8 cellular contexts compared by ENCODE assay signal in the genomic region with DNA sequence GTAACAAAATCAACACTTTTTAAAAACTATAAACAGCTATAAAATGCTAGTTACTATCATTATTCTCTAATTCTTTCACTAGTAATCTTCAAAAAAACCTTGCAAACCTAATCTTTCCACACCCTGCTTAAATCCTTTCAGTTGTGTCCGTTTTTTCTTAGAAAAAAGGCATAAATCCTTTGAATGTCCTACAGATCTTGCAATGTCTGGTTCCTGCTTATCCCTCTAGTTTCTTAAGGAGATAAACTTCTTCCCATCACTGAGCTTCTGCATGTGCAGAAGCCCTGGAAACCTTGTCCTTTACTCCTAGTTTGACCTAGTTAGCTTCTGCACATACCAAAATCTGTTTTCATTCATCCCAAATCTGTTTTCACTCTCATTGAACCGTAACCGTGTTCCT. TPM values are rescaled to one million over a fixed set of nuclear protein-coding genes. Genes with fewer than 3 reads are reported as not detected.
A peak's percentile ranks its signal among the peaks of the same experiment; 100 is the strongest.
DNase-seq lines count a peak whose midpoint lies in the region; ATAC-seq and TF ChIP-seq lines count a peak whose summit lies in the region.

No MANE protein-coding gene starts in this region.

- H3K9me3 ChIP-seq in HAP-1 (no peaks in the 10 kb centered on the region), right cardiac atrium (ENCODE audit: control insufficient read depth, low read length) (no peaks in the 10 kb centered on the region), smooth muscle cell (replicated peaks; ENCODE audit: low read depth) (no peaks in the 10 kb centered on the region)

- 10% methylated on average over 3 of the region's 3 CpGs for WGBS in right cardiac atrium
- 38% methylated on average over 3 of the region's 3 CpGs for WGBS in smooth muscle cell (ENCODE audit: low lambda C conversion rate)

- peaks cover 51% of the 10 kb centered on the region for H3K79me2 ChIP-seq in smooth muscle cell (ENCODE audit: low read depth)

- H3K27me3 ChIP-seq in HAP-1 (ENCODE audit: low read depth) = no peaks in the 10 kb centered on the region
- no peaks in the 10 kb centered on the region for H3K27me3 ChIP-seq in right cardiac atrium (ENCODE audit: control insufficient read depth, insufficient read depth)
- no peaks in the 10 kb centered on the region for H3K27me3 ChIP-seq in smooth muscle cell (ENCODE audit: low read depth)

- peaks cover 17% of the 10 kb centered on the region for H3K4me1 Mint-ChIP-seq in WTC11

- CTCF ChIA-PET in WTC11 (lab: Charles Lee) = interaction anchor here (0.9 to 2.1 kb wide), 4 partner anchors 30 to 135 kb away, joined by 3 to 15 read pairs (median 6); no protein-coding TSS in a partner anchor

- peak overlapping the region; percentile 96 for H3K4me2 ChIP-seq in smooth muscle cell

- H3K27me3 Mint-ChIP-seq in WTC11 (ENCODE audit: low read depth) = no peaks in the 10 kb centered on the region

- DNase-seq in HAP-1 (ENCODE audit: low spot score in 2 of 2) (no peak), WTC11 (ENCODE audit: low spot score) (no peak), right cardiac atrium (no peak), smooth muscle cell (lab: John Stamatoyannopoulos, UW; ENCODE audit: unreplicated experiment) (no peak), middle frontal gyrus (ENCODE audit: extremely low spot score, low spot score) (no peak), mesenteric fat pad (ENCODE audit: low spot score) (no peak), NCI-H82 treated with DMSO at 0.1 percent for 48 hours (lab: John Stamatoyannopoulos, UW; ENCODE audit: unreplicated experiment) (no peak), NCI-H524 (lab: John Stamatoyannopoulos, UW) (no peak)

- ATAC-seq in WTC11 (no peak), right cardiac atrium (no peak)

- H3K9me3 Mint-ChIP-seq in WTC11 = no peaks in the 10 kb centered on the region

- no peak overlapping the region for H3K27ac ChIP-seq in right cardiac atrium (ENCODE audit: low read length)
- peak overlapping the region; percentile 96 for H3K27ac ChIP-seq in smooth muscle cell (ENCODE audit: low read depth)

- peak overlapping the region; percentile 96 for H3K4me3 Mint-ChIP-seq in WTC11

- peak overlapping the region; percentile 87 for H3K4me3 ChIP-seq in HAP-1
- peak overlapping the region; percentile 76 for H3K4me3 ChIP-seq in right cardiac atrium (ENCODE audit: low read length)
- peak overlapping the region; percentile 79 for H3K4me3 ChIP-seq in smooth muscle cell

- peaks cover 15% of the 10 kb centered on the region for H3K36me3 ChIP-seq in HAP-1 (replicated peaks)
- peaks cover 8% of the 10 kb centered on the region for H3K36me3 ChIP-seq in smooth muscle cell (ENCODE audit: low read depth)

- in situ Hi-C loops in HAP-1 (cut with MboI; ENCODE audit: low sequenced_read_pairs) = no loop called here

- no peaks in the 10 kb centered on the region for H3F3A ChIP-seq in smooth muscle cell (ENCODE audit: low read depth)

- no peaks in the 10 kb centered on the region for H4K20me1 ChIP-seq in smooth muscle cell (ENCODE audit: low read depth)

- peaks cover 17% of the 10 kb centered on the region for H3K36me3 Mint-ChIP-seq in WTC11

- no peak for TF ChIP-seq CTCF in WTC11 (IDR thresholded peaks at IDR 0.05)
- no peak for TF ChIP-seq CTCF in smooth muscle cell (IDR thresholded peaks at IDR 0.05; ENCODE audit: borderline replicate concordance, insufficient read depth, poor library complexity, severe bottlenecking)

- H3K9ac ChIP-seq in smooth muscle cell (ENCODE audit: low read depth) = peak overlapping the region; percentile 97

- POLR2A ChIA-PET in WTC11 (lab: Charles Lee) = interaction anchor here (0.5 kb wide), 1 partner anchor 96 kb away, joined by 3 read pairs; a partner anchor contains a TSS

- intact Hi-C loops in right cardiac atrium (cut with DNase I) = loop anchor here in 1 of 4 donors (10.0 kb wide), 1 partner anchor 98 kb away; a partner anchor contains a TSS

- H3K4me1 ChIP-seq in HAP-1 (peaks cover 3% of the 10 kb centered on the region), right cardiac atrium (ENCODE audit: control insufficient read depth, insufficient read depth, low read length) (no peaks in the 10 kb centered on the region), smooth muscle cell (ENCODE audit: low read depth) (peaks cover 14% of the 10 kb centered on the region)

- H3K27ac Mint-ChIP-seq in WTC11 = peak overlapping the region; percentile 100

- peak overlapping the region; percentile 94 for H2AFZ ChIP-seq in smooth muscle cell (ENCODE audit: low read depth)

TF ChIP-seq in WTC11, 78 proteins besides CTCF, POLR2A, EP300 and RAD21:
- TF ChIP-seq, protein P1, sequence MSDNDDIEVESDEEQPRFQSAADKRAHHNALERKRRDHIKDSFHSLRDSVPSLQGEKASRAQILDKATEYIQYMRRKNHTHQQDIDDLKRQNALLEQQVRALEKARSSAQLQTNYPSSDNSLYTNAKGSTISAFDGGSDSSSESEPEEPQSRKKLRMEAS (CRISPR knock-in tag; IDR thresholded peaks at IDR 0.05) = no peak
- TF ChIP-seq, protein P2, sequence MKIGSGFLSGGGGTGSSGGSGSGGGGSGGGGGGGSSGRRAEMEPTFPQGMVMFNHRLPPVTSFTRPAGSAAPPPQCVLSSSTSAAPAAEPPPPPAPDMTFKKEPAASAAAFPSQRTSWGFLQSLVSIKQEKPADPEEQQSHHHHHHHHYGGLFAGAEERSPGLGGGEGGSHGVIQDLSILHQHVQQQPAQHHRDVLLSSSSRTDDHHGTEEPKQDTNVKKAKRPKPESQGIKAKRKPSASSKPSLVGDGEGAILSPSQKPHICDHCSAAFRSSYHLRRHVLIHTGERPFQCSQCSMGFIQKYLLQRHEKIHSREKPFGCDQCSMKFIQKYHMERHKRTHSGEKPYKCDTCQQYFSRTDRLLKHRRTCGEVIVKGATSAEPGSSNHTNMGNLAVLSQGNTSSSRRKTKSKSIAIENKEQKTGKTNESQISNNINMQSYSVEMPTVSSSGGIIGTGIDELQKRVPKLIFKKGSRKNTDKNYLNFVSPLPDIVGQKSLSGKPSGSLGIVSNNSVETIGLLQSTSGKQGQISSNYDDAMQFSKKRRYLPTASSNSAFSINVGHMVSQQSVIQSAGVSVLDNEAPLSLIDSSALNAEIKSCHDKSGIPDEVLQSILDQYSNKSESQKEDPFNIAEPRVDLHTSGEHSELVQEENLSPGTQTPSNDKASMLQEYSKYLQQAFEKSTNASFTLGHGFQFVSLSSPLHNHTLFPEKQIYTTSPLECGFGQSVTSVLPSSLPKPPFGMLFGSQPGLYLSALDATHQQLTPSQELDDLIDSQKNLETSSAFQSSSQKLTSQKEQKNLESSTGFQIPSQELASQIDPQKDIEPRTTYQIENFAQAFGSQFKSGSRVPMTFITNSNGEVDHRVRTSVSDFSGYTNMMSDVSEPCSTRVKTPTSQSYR (CRISPR knock-in tag; IDR thresholded peaks at IDR 0.05) = no peak
- TF ChIP-seq OVOL2 (CRISPR knock-in tag; IDR thresholded peaks at IDR 0.05; ENCODE audit: borderline replicate concordance) (no peak), GRHL2 (CRISPR knock-in tag; IDR thresholded peaks at IDR 0.05; ENCODE audit: insufficient replicate concordance, severe bottlenecking) (no peak), ZBTB21 (CRISPR knock-in tag; IDR thresholded peaks at IDR 0.05; ENCODE audit: borderline replicate concordance) (no peak)

RNA-seq across cellular contexts. Expression of a gene that starts 1.3 kb away (rescaled TPM):
- 23.2 to 25.5 TPM (median 24.0 TPM) in 3 replicates for total RNA-seq in WTC11 (2021)
- 10 to 100 TPM in 1 of 4 donors, 1 to 10 TPM in 3; 8.3 to 15.8 (median 8.5) TPM for total RNA-seq in right cardiac atrium
- polyA plus RNA-seq in right cardiac atrium = 7.0 TPM
- 10.9 and 12.9 TPM in 2 replicates for total RNA-seq in smooth muscle cell
- 19.2 and 22.7 TPM in 2 replicates for polyA plus RNA-seq in smooth muscle cell
- 26.4 TPM for total RNA-seq in mesenteric fat pad
